Comparison of ENCODE assay signal across 14 cellular contexts in the genomic region with DNA sequence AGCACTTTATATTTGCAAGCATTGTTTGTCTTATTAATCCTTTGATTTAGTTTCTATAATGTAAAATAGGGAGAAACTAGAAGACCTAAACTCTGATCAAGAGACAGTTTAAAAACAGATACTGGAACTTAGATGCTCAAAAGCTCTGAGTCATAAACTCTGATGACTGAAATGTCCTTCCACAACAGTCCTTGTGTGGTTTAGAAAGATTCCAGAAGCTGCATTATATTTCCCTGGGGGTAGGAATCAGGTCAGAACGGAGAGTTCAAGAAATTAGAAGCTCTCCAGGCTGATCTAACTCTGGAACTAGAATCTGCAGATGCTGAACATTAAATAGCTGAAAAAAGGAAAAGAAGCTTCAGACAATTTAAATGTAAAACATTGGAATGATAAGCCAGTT. TPM values are rescaled to one million over a fixed set of nuclear protein-coding genes. Genes with fewer than 3 reads are reported as not detected.
DNase-seq lines count a peak whose midpoint lies in the region; ATAC-seq and TF ChIP-seq lines count a peak whose summit lies in the region.
"Had no signal": no experiment of that assay in that cellular context is flagged by ENCODE, and none has a peak within 500 bp of the region (broad histone marks: within the 10 kb centered on the region; RNA-seq: fewer than 3 reads in every experiment).

No MANE protein-coding gene starts in this region.

- no peak for TF ChIP-seq CTCF in fibroblast of mammary gland (conservative IDR thresholded peaks at IDR 0.05; ENCODE audit: control insufficient read depth, insufficient read depth, low read depth, low read length)

- ATAC-seq in GM19467 (IDR thresholded peaks at IDR 0.05; ENCODE audit: unreplicated experiment) (no peak), HG03039 (IDR thresholded peaks at IDR 0.05; ENCODE audit: unreplicated experiment) (no peak), HG03457 (IDR thresholded peaks at IDR 0.05; ENCODE audit: unreplicated experiment) (no peak)
- ATAC-seq: GM23338 had no signal

- no peak overlapping the region for H3K4me3 ChIP-seq in fibroblast of mammary gland (ENCODE audit: control insufficient read depth, low read depth, low read length)
- H3K4me3 ChIP-seq: GM23338 had no signal

- DNase-seq in H4 (ENCODE audit: low spot score) (peak; percentile 50), RPMI7951 (ENCODE audit: low read depth) (peak; percentile 26), fibroblast of mammary gland (ENCODE audit: low read depth) (peak; percentile 59), DMS79 (lab: John Stamatoyannopoulos, UW) (no peak)
- DNase-seq: BE2C; CD4-positive, alpha-beta T cell; DND-41; H7 had no signal

RNA-seq across cellular contexts. Expression of a gene that starts 18.3 kb away (rescaled TPM):
- total RNA-seq in H4 (2014; rRNA removed; shearing (Covaris generic)) = 0.10 TPM in 1 of 2 replicates, not detected in the other
- total RNA-seq in RPMI7951 (2014; rRNA removed; shearing (Covaris generic)) = not detected in 2 replicates
- total RNA-seq: A172; CD4-positive, alpha-beta T cell; HT1080 had no signal
